In the genomic region with DNA sequence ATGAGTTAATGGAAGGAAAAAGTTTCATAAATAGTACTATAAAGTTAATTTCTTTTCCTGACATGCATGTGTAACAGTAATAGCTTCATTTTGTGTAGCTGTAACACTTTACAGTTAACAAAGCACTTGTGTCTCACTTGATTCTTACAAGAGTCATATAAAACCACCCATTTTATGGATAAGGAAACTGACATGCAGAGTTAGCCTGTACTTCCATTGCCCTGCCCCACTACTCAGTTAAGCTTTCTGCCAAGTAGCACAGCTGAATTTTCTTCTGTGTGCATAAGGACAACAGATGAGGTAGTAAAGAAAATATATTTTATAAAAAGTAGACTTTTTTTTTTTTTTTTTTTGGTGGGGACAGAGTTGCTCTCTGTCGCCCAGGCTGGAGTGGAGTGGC, we compare ENCODE assay signal across 8 cellular contexts.
"Had no signal": no experiment of that assay in that cellular context is flagged by ENCODE, and none has a peak within 500 bp of the region (broad histone marks: within the 10 kb centered on the region; RNA-seq: fewer than 3 reads in every experiment).

No MANE protein-coding gene starts in this region.

- FAIRE-seq: G401.6, GM12878, GM12891, GM12892, GM18507, GM19239 had no signal

- DNase-seq: GDM1, GF-D8 had no signal

- H3K4me3 ChIP-seq: GM12878 had no signal

- ATAC-seq: GM12878 had no signal
